ENCODE assay signal across 8 cellular contexts in genomic region chr6:135128268-135128914, GRCh38. TPM values are rescaled to one million over a fixed set of nuclear protein-coding genes. Genes with fewer than 3 reads are reported as not detected.
A peak's percentile ranks its signal among the peaks of the same experiment; 100 is the strongest.
DNase-seq lines count a peak whose midpoint lies in the region; ATAC-seq, FAIRE-seq and TF ChIP-seq lines count a peak whose summit lies in the region.

No MANE protein-coding gene starts in this region.

- no peak for TF ChIP-seq CTCF in mammary epithelial cell (conservative IDR thresholded peaks at IDR 0.05 in 1 of 2, IDR thresholded peaks at IDR 0.05 in 1 of 2; ENCODE audit: extremely low read depth in 1 of 2, insufficient read depth in 1 of 2, low read depth in 1 of 2, low read length in 2 of 2)

- H3K4me3 ChIP-seq in small intestine (ENCODE audit: low read depth in 1 of 2, low read length in 2 of 2) (no peak overlapping the region), mammary epithelial cell (replicated peaks in 1 of 3; ENCODE audit: insufficient read depth in 1 of 3, low read depth in 2 of 3, low read length in 3 of 3) (no peak overlapping the region)

- peak overlapping the region; percentile 73 for H3K4me3 Mint-ChIP-seq in activated CD4-positive, alpha-beta T cell treated with anti-CD3 and anti-CD28 coated beads, Interleukin-2, amount 10 ng/mL, durations not matched to agents 24 days and 14 days

- H3K9me3 Mint-ChIP-seq in activated CD4-positive, alpha-beta T cell treated with anti-CD3 and anti-CD28 coated beads, Interleukin-2, amount 10 ng/mL, durations not matched to agents 24 days and 14 days, result peaks cover 13% of the 10 kb centered on the region

- H3K36me3 ChIP-seq in small intestine (ENCODE audit: control insufficient read depth in 2 of 2, insufficient read depth in 2 of 2, low read length in 2 of 2) (no peaks in the 10 kb centered on the region), mammary epithelial cell (ENCODE audit: insufficient read depth, low read length) (no peaks in the 10 kb centered on the region)

- H2AFZ ChIP-seq in mammary epithelial cell (ENCODE audit: low read depth, low read length), result no peak overlapping the region

- dilution Hi-C loops in mammary epithelial cell (cut with HindIII; ENCODE audit: low sequenced_read_pairs), result no loop called here

- CTCF ChIA-PET in mammary epithelial cell (lab: Charles Lee; ENCODE audit: low non-redundant PET), result no interaction called here

- in situ Hi-C loops in mammary epithelial cell (cut with MboI; ENCODE audit: low sequenced_read_pairs in 2 of 2), result no loop called here

- peaks cover 4% of the 10 kb centered on the region for H3K36me3 Mint-ChIP-seq in activated CD4-positive, alpha-beta T cell treated with anti-CD3 and anti-CD28 coated beads, Interleukin-2, amount 10 ng/mL, durations not matched to agents 24 days and 14 days (ENCODE audit: low read depth)

- H3K9ac ChIP-seq in mammary epithelial cell (ENCODE audit: insufficient read depth, low read length), result no peak overlapping the region

- no peak overlapping the region for H3K4me2 ChIP-seq in mammary epithelial cell (ENCODE audit: insufficient read depth, low read depth, low read length)

- H3K27me3 ChIP-seq in small intestine (ENCODE audit: control insufficient read depth in 2 of 2, insufficient read depth in 2 of 2, low read length in 2 of 2) (no peaks in the 10 kb centered on the region), mammary epithelial cell (ENCODE audit: insufficient read depth, low read length) (no peaks in the 10 kb centered on the region)

- no peaks in the 10 kb centered on the region for H3K4me1 ChIP-seq in small intestine (ENCODE audit: control insufficient read depth in 2 of 2, insufficient read depth in 1 of 2, low read depth in 1 of 2, low read length in 1 of 2)
- H3K4me1 ChIP-seq in mammary epithelial cell (ENCODE audit: insufficient read depth, low read length), result no peaks in the 10 kb centered on the region

- no peak for FAIRE-seq in small intestine (lab: Jason Lieb, UNC)

- peak overlapping the region; percentile 91 for H3K27ac Mint-ChIP-seq in activated CD4-positive, alpha-beta T cell treated with anti-CD3 and anti-CD28 coated beads, Interleukin-2, amount 10 ng/mL, durations not matched to agents 24 days and 14 days

- no peaks in the 10 kb centered on the region for H3K27me3 Mint-ChIP-seq in activated CD4-positive, alpha-beta T cell treated with anti-CD3 and anti-CD28 coated beads, Interleukin-2, amount 10 ng/mL, durations not matched to agents 24 days and 14 days

- intact Hi-C loops in activated CD4-positive, alpha-beta T cell treated with anti-CD3 and anti-CD28 coated beads, Interleukin-2, amount 10 ng/mL, durations not matched to agents 24 days and 14 days (cut with micrococcal nuclease), result loop anchor here (1.0 to 2.0 kb wide), 6 partner anchors 11 to 840 kb away; no protein-coding TSS in a partner anchor
- intact Hi-C loops in mammary epithelial cell (cut with micrococcal nuclease), result no loop called here

- DNase-seq in activated CD4-positive, alpha-beta T cell treated with anti-CD3 and anti-CD28 coated beads, Interleukin-2, amount 10 ng/mL, durations not matched to agents 24 days and 14 days, result peak; percentile 86
- DNase-seq in small intestine (peak; percentile 24), mammary epithelial cell (no peak), D341Med (ENCODE audit: low spot score) (no peak), 8988T (no peak), NCI-H1436 (lab: John Stamatoyannopoulos, UW) (no peak)

- peak; percentile 86 for ATAC-seq in GM18873 (IDR thresholded peaks at IDR 0.05; ENCODE audit: low FRiP score, unreplicated experiment)
- peak; percentile 89 for ATAC-seq in HG03064 (IDR thresholded peaks at IDR 0.05; ENCODE audit: low read depth, unreplicated experiment)

- no peak overlapping the region for H3K27ac ChIP-seq in small intestine (ENCODE audit: low read depth in 1 of 2, low read length in 1 of 2)
- H3K27ac ChIP-seq in mammary epithelial cell (ENCODE audit: insufficient read depth, low read depth, low read length), result no peak overlapping the region

- no peaks in the 10 kb centered on the region for H3K9me3 ChIP-seq in small intestine (ENCODE audit: control insufficient read depth, low read depth)
- H3K9me3 ChIP-seq in mammary epithelial cell (replicated peaks; ENCODE audit: insufficient read depth, low read length), result no peaks in the 10 kb centered on the region

- no TSS peak for BruUV-seq in mammary epithelial cell (replicated peaks; lab: Mats Ljungman, UMichigan)

- H3K4me1 Mint-ChIP-seq in activated CD4-positive, alpha-beta T cell treated with anti-CD3 and anti-CD28 coated beads, Interleukin-2, amount 10 ng/mL, durations not matched to agents 24 days and 14 days, result peaks cover 42% of the 10 kb centered on the region

- H3K79me2 ChIP-seq in mammary epithelial cell (ENCODE audit: insufficient read depth, low read length), result no peaks in the 10 kb centered on the region

- no peaks in the 10 kb centered on the region for H4K20me1 ChIP-seq in mammary epithelial cell (ENCODE audit: insufficient read depth, low read length)

- 70 to 82% (median 74%) methylated on average over 4 of the region's 4 CpGs for WGBS in small intestine, 3 donors
- WGBS in mammary epithelial cell (ENCODE audit: low coverage, missing lambda C conversion rate), result 40% methylated on average over 4 of the region's 4 CpGs

RNA-seq across cellular contexts. Expression of gene MYB, which starts 52.7 kb away (rescaled TPM):
- total RNA-seq in activated CD4-positive, alpha-beta T cell treated with anti-CD3 and anti-CD28 coated beads, Interleukin-2, amount 10 ng/mL, durations not matched to agents 24 days and 14 days, result 44.1 and 44.2 TPM in 2 replicates
- polyA plus RNA-seq in small intestine (10 to 100 TPM in 1 of 3 donors, 1 to 10 TPM in 2; 1.6 to 19.8 (median 2.7) TPM), mammary epithelial cell (0.18 TPM)
- under 1 TPM; 0.17 to 0.40 TPM for total RNA-seq in mammary epithelial cell
- not detected for polyA minus RNA-seq in mammary epithelial cell

Comparison
In these comparisons a context has a peak if more than half of its experiments do, and no peak if none do; other contexts are left out.
1. DNase-seq: peak in activated CD4-positive, alpha-beta T cell treated with anti-CD3 and anti-CD28 coated beads, Interleukin-2, amount 10 ng/mL, durations not matched to agents 24 days and 14 days (single experiment) and small intestine (single experiment); none in mammary epithelial cell (single experiment), D341Med (single experiment), 8988T (single experiment) and NCI-H1436 (single experiment).
2. RNA of gene MYB, which starts 52.7 kb away (total RNA-seq): 44.1 to 44.2 TPM in activated CD4-positive, alpha-beta T cell treated with anti-CD3 and anti-CD28 coated beads, Interleukin-2, amount 10 ng/mL, durations not matched to agents 24 days and 14 days; 0.17 to 0.40 TPM in mammary epithelial cell; every median in the first group is over 10 times any median in the second.